In genomic region chr6:25027221-25027916, GRCh38 we compare ENCODE assay signal across 1 cellular context.
TF ChIP-seq lines count a peak whose summit lies in the region.

No MANE protein-coding gene starts in this region.

TF ChIP-seq in SK-N-SH, 30 proteins besides CTCF, POLR2A, EP300 and RAD21 (continued from another document):
- TF ChIP-seq RXRA (IDR thresholded peaks at IDR 0.05; ENCODE audit: borderline replicate concordance, low read depth) (no peak), FOSL2 (IDR thresholded peaks at IDR 0.05; ENCODE audit: borderline replicate concordance, low read depth) (no peak)
